Comparison of ENCODE assay signal across 16 cellular contexts in the genomic region with DNA sequence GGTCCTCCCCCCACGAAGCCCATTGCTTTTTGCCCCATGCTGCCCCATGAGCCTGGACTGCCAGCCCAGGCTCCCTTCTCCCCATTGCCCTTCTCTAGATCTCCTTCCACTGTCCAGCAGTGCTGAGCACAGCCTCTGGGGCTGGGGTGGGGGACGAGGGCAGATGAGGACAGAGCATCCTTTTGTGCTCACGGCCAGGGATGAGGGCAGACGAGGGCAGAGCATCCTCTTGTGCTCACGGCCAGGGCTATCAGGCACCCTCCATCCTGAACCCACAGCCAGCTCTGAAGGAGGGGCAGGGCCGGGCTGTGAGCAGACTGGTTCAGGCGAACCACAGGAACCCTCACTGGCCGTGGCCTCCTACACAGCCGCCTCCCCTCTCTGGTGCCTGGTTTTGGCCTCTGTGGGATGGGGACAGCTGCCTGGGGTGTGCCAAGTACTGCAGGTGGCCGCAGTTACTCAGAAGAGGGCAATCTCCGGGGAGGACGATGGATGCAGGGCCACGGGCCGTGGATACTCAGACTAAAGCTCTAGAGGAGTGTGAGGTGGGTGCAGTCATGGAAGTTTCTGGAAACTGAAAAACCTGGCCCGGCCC.
DNase-seq lines count a peak whose midpoint lies in the region; ATAC-seq and TF ChIP-seq lines count a peak whose summit lies in the region.
"Had no signal": no experiment of that assay in that cellular context is flagged by ENCODE, and none has a peak within 500 bp of the region (broad histone marks: within the 10 kb centered on the region; RNA-seq: fewer than 3 reads in every experiment).

No MANE protein-coding gene starts in this region.

- H3K27me3 ChIP-seq in heart left ventricle, result peaks cover 0 to 18% (median 7%) of the 10 kb centered on the region in 9 donors
- H3K27me3 ChIP-seq in left ventricle myocardium inferior (ENCODE audit: low read depth), result peaks cover 79% of the 10 kb centered on the region
- H3K27me3 ChIP-seq in BE2C, result no peaks in the 10 kb centered on the region

- H3K4me1 ChIP-seq in heart left ventricle (no peaks in the 10 kb centered on the region), left ventricle myocardium inferior (no peaks in the 10 kb centered on the region), BE2C (no peaks in the 10 kb centered on the region)

- 80 to 86% (median 83%) methylated on average over 9 to 15 of the region's 15 CpGs for WGBS in heart left ventricle, 4 donors

- TF ChIP-seq CTCF in heart left ventricle (IDR thresholded peaks at IDR 0.05) (no peak), left ventricle myocardium inferior (IDR thresholded peaks at IDR 0.05; ENCODE audit: borderline replicate concordance) (no peak), BE2C (IDR thresholded peaks at IDR 0.05; ENCODE audit: low read depth, low read length) (no peak)

- DNase-seq in heart left ventricle, result peak in 3 of 5 donors; percentile 10 to 44 (median 13)
- no peak for DNase-seq in left ventricle myocardium inferior
- DNase-seq in head of caudate nucleus, result peak in 41 of 42 donors; percentile 46 to 91 (median 74)
- DNase-seq in midbrain (lab: John Stamatoyannopoulos, UW), result peak; percentile 64
- DNase-seq in putamen (ENCODE audit: low spot score), result peak; percentile 85
- DNase-seq in NCI-H146 (lab: John Stamatoyannopoulos, UW), result no peak
- no peak for DNase-seq in BE2C
- DNase-seq: CD4-positive, CD25-positive, alpha-beta regulatory T cell; COR-L47; KBM-7; NCI-H187 treated with DMSO at 0.1 percent for 48 hours; NCI-H226; NCI-H524 had no signal

- no peak for TF ChIP-seq POLR2A in heart left ventricle (IDR thresholded peaks at IDR 0.05)

- ATAC-seq in heart left ventricle (no peak), HG02678 (IDR thresholded peaks at IDR 0.05; ENCODE audit: unreplicated experiment) (no peak)
- ATAC-seq: HepG2 had no signal

- H3K27ac ChIP-seq in heart left ventricle (no peak overlapping the region), left ventricle myocardium inferior (replicated peaks) (no peak overlapping the region)
- H3K27ac ChIP-seq: 22Rv1 had no signal

- H3K9me3 ChIP-seq in heart left ventricle (peaks cover 0 to 20% (median 10%) of the 10 kb centered on the region in 12 donors), left ventricle myocardium inferior (replicated peaks) (peaks cover 32% of the 10 kb centered on the region), BE2C (peaks cover 8% of the 10 kb centered on the region; the same call in 1 of the 2 replicates)

- no peak overlapping the region for H3K4me3 ChIP-seq in heart left ventricle
- no peak overlapping the region for H3K4me3 ChIP-seq in left ventricle myocardium inferior
- no peak overlapping the region for H3K4me3 ChIP-seq in BE2C (ENCODE audit: low read depth, low read length)

- no peaks in the 10 kb centered on the region for H3K36me3 ChIP-seq in heart left ventricle
- H3K36me3 ChIP-seq in left ventricle myocardium inferior, result no peaks in the 10 kb centered on the region
- no peaks in the 10 kb centered on the region for H3K36me3 ChIP-seq in BE2C

- intact Hi-C loops in heart left ventricle (cut with DNase I) (no loop called here), left ventricle myocardium inferior (cut with micrococcal nuclease) (no loop called here), head of caudate nucleus (cut with DNase I) (no loop called here)

Comparison
In these comparisons a context has a peak if more than half of its experiments do, and no peak if none do; other contexts are left out.
1. DNase-seq: peak in heart left ventricle (3 of 5), head of caudate nucleus (41 of 42), midbrain (single experiment) and putamen (single experiment); none in left ventricle myocardium inferior (single experiment), NCI-H146 (single experiment) and BE2C (single experiment).